Comparison of ENCODE assay signal across 1 cellular context in the genomic region with DNA sequence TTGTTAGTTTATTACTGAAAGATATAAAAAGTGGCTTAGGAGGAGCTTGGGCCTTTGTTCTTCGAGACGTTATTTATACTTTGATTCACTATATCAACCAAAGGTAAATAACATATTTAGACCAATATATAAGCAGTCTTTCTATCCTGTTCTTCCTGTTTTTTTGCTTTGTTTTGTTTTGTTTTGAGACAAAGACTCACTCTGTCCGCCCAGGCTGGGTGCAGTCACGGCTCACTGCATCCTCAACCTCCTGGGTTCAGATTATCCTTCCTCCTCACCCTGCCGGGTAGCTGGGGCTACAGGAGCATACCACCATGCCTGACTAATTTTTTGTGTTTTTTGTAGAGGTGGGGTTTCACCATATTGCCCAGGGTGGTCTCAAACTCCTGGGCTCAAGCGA.
TF ChIP-seq lines count a peak whose summit lies in the region.

No MANE protein-coding gene starts in this region.

TF ChIP-seq in HepG2, 621 proteins besides CTCF, POLR2A, EP300 and RAD21:
- TF ChIP-seq, protein P1, sequence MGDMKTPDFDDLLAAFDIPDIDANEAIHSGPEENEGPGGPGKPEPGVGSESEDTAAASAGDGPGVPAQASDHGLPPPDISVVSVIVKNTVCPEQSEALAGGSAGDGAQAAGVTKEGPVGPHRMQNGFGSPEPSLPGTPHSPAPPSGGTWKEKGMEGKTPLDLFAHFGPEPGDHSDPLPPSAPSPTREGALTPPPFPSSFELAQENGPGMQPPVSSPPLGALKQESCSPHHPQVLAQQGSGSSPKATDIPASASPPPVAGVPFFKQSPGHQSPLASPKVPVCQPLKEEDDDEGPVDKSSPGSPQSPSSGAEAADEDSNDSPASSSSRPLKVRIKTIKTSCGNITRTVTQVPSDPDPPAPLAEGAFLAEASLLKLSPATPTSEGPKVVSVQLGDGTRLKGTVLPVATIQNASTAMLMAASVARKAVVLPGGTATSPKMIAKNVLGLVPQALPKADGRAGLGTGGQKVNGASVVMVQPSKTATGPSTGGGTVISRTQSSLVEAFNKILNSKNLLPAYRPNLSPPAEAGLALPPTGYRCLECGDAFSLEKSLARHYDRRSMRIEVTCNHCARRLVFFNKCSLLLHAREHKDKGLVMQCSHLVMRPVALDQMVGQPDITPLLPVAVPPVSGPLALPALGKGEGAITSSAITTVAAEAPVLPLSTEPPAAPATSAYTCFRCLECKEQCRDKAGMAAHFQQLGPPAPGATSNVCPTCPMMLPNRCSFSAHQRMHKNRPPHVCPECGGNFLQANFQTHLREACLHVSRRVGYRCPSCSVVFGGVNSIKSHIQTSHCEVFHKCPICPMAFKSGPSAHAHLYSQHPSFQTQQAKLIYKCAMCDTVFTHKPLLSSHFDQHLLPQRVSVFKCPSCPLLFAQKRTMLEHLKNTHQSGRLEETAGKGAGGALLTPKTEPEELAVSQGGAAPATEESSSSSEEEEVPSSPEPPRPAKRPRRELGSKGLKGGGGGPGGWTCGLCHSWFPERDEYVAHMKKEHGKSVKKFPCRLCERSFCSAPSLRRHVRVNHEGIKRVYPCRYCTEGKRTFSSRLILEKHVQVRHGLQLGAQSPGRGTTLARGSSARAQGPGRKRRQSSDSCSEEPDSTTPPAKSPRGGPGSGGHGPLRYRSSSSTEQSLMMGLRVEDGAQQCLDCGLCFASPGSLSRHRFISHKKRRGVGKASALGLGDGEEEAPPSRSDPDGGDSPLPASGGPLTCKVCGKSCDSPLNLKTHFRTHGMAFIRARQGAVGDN (CRISPR knock-in tag; IDR thresholded peaks at IDR 0.05) = no peak
- TF ChIP-seq MAFG (CRISPR knock-in tag; IDR thresholded peaks at IDR 0.05) = no peak
- no peak for TF ChIP-seq SP5 (CRISPR knock-in tag; IDR thresholded peaks at IDR 0.05; ENCODE audit: borderline replicate concordance, low read depth)
- no peak for TF ChIP-seq CEBPG (CRISPR knock-in tag; IDR thresholded peaks at IDR 0.05)
- TF ChIP-seq, protein P2, sequence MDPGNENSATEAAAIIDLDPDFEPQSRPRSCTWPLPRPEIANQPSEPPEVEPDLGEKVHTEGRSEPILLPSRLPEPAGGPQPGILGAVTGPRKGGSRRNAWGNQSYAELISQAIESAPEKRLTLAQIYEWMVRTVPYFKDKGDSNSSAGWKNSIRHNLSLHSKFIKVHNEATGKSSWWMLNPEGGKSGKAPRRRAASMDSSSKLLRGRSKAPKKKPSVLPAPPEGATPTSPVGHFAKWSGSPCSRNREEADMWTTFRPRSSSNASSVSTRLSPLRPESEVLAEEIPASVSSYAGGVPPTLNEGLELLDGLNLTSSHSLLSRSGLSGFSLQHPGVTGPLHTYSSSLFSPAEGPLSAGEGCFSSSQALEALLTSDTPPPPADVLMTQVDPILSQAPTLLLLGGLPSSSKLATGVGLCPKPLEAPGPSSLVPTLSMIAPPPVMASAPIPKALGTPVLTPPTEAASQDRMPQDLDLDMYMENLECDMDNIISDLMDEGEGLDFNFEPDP (CRISPR knock-in tag; conservative IDR thresholded peaks at IDR 0.05) = no peak
- TF ChIP-seq ONECUT2 (CRISPR knock-in tag; IDR thresholded peaks at IDR 0.05) = no peak
- no peak for TF ChIP-seq HNRNPL (IDR thresholded peaks at IDR 0.05; ENCODE audit: low read depth, low read length)
- TF ChIP-seq, protein P3, sequence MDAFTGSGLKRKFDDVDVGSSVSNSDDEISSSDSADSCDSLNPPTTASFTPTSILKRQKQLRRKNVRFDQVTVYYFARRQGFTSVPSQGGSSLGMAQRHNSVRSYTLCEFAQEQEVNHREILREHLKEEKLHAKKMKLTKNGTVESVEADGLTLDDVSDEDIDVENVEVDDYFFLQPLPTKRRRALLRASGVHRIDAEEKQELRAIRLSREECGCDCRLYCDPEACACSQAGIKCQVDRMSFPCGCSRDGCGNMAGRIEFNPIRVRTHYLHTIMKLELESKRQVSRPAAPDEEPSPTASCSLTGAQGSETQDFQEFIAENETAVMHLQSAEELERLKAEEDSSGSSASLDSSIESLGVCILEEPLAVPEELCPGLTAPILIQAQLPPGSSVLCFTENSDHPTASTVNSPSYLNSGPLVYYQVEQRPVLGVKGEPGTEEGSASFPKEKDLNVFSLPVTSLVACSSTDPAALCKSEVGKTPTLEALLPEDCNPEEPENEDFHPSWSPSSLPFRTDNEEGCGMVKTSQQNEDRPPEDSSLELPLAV (CRISPR knock-in tag; conservative IDR thresholded peaks at IDR 0.05; ENCODE audit: low read depth) = no peak
- TF ChIP-seq, protein P4, sequence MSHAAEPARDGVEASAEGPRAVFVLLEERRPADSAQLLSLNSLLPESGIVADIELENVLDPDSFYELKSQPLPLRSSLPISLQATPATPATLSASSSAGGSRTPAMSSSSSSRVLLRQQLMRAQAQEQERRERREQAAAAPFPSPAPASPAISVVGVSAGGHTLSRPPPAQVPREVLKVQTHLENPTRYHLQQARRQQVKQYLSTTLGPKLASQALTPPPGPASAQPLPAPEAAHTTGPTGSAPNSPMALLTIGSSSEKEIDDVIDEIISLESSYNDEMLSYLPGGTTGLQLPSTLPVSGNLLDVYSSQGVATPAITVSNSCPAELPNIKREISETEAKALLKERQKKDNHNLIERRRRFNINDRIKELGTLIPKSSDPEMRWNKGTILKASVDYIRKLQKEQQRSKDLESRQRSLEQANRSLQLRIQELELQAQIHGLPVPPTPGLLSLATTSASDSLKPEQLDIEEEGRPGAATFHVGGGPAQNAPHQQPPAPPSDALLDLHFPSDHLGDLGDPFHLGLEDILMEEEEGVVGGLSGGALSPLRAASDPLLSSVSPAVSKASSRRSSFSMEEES (CRISPR knock-in tag; IDR thresholded peaks at IDR 0.05) = no peak
- no peak for TF ChIP-seq ATF7-NPFF (CRISPR knock-in tag; IDR thresholded peaks at IDR 0.05; ENCODE audit: low read depth)
- TF ChIP-seq TEAD2 (CRISPR knock-in tag; IDR thresholded peaks at IDR 0.05) = no peak
- no peak for TF ChIP-seq ZNF879 (CRISPR knock-in tag; IDR thresholded peaks at IDR 0.05)
- TF ChIP-seq MXI1 (IDR thresholded peaks at IDR 0.05; ENCODE audit: borderline replicate concordance, low read depth, low read length) = no peak
- TF ChIP-seq, protein P5, sequence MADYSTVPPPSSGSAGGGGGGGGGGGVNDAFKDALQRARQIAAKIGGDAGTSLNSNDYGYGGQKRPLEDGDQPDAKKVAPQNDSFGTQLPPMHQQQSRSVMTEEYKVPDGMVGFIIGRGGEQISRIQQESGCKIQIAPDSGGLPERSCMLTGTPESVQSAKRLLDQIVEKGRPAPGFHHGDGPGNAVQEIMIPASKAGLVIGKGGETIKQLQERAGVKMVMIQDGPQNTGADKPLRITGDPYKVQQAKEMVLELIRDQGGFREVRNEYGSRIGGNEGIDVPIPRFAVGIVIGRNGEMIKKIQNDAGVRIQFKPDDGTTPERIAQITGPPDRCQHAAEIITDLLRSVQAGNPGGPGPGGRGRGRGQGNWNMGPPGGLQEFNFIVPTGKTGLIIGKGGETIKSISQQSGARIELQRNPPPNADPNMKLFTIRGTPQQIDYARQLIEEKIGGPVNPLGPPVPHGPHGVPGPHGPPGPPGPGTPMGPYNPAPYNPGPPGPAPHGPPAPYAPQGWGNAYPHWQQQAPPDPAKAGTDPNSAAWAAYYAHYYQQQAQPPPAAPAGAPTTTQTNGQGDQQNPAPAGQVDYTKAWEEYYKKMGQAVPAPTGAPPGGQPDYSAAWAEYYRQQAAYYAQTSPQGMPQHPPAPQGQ (CRISPR knock-in tag; IDR thresholded peaks at IDR 0.05; ENCODE audit: borderline replicate concordance) = no peak
- no peak for TF ChIP-seq HOXA9 (CRISPR knock-in tag; IDR thresholded peaks at IDR 0.05; ENCODE audit: borderline replicate concordance)
- TF ChIP-seq HNRNPK (IDR thresholded peaks at IDR 0.05; ENCODE audit: low read depth, low read length, poor library complexity, severe bottlenecking) = no peak
- TF ChIP-seq, protein P6, sequence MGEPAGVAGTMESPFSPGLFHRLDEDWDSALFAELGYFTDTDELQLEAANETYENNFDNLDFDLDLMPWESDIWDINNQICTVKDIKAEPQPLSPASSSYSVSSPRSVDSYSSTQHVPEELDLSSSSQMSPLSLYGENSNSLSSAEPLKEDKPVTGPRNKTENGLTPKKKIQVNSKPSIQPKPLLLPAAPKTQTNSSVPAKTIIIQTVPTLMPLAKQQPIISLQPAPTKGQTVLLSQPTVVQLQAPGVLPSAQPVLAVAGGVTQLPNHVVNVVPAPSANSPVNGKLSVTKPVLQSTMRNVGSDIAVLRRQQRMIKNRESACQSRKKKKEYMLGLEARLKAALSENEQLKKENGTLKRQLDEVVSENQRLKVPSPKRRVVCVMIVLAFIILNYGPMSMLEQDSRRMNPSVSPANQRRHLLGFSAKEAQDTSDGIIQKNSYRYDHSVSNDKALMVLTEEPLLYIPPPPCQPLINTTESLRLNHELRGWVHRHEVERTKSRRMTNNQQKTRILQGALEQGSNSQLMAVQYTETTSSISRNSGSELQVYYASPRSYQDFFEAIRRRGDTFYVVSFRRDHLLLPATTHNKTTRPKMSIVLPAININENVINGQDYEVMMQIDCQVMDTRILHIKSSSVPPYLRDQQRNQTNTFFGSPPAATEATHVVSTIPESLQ (CRISPR knock-in tag; conservative IDR thresholded peaks at IDR 0.05) = no peak
- TF ChIP-seq, protein P7, sequence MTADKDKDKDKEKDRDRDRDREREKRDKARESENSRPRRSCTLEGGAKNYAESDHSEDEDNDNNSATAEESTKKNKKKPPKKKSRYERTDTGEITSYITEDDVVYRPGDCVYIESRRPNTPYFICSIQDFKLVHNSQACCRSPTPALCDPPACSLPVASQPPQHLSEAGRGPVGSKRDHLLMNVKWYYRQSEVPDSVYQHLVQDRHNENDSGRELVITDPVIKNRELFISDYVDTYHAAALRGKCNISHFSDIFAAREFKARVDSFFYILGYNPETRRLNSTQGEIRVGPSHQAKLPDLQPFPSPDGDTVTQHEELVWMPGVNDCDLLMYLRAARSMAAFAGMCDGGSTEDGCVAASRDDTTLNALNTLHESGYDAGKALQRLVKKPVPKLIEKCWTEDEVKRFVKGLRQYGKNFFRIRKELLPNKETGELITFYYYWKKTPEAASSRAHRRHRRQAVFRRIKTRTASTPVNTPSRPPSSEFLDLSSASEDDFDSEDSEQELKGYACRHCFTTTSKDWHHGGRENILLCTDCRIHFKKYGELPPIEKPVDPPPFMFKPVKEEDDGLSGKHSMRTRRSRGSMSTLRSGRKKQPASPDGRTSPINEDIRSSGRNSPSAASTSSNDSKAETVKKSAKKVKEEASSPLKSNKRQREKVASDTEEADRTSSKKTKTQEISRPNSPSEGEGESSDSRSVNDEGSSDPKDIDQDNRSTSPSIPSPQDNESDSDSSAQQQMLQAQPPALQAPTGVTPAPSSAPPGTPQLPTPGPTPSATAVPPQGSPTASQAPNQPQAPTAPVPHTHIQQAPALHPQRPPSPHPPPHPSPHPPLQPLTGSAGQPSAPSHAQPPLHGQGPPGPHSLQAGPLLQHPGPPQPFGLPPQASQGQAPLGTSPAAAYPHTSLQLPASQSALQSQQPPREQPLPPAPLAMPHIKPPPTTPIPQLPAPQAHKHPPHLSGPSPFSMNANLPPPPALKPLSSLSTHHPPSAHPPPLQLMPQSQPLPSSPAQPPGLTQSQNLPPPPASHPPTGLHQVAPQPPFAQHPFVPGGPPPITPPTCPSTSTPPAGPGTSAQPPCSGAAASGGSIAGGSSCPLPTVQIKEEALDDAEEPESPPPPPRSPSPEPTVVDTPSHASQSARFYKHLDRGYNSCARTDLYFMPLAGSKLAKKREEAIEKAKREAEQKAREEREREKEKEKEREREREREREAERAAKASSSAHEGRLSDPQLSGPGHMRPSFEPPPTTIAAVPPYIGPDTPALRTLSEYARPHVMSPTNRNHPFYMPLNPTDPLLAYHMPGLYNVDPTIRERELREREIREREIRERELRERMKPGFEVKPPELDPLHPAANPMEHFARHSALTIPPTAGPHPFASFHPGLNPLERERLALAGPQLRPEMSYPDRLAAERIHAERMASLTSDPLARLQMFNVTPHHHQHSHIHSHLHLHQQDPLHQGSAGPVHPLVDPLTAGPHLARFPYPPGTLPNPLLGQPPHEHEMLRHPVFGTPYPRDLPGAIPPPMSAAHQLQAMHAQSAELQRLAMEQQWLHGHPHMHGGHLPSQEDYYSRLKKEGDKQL (CRISPR knock-in tag; IDR thresholded peaks at IDR 0.05; ENCODE audit: low read depth) = no peak
TF ChIP-seq in HepG2: peak in this region for 0.
